12 cellular contexts compared by ENCODE assay signal in genomic region chr11:60389279-60389910, GRCh38. TPM values are rescaled to one million over a fixed set of nuclear protein-coding genes. Genes with fewer than 3 reads are reported as not detected.
DNase-seq lines count a peak whose midpoint lies in the region; ATAC-seq, FAIRE-seq and TF ChIP-seq lines count a peak whose summit lies in the region.
"Had no signal": no experiment of that assay in that cellular context is flagged by ENCODE, and none has a peak within 500 bp of the region (broad histone marks: within the 10 kb centered on the region; RNA-seq: fewer than 3 reads in every experiment).

No MANE protein-coding gene starts in this region.

- no peaks in the 10 kb centered on the region for H3K36me3 ChIP-seq in upper lobe of left lung
- H3K36me3 ChIP-seq: HAP-1, SJSA1 had no signal

- H3K27me3 Mint-ChIP-seq in activated naive CD8-positive, alpha-beta T cell treated with anti-CD3 and anti-CD28 coated beads, Interleukin-2, amount 50 U/mL, for 24 hours = peaks cover 2% of the 10 kb centered on the region
- peaks cover under 1% of the 10 kb centered on the region for H3K27me3 Mint-ChIP-seq in activated naive CD8-positive, alpha-beta T cell treated with anti-CD3 and anti-CD28 coated beads for 36 hours

- TF ChIP-seq POLR2A in upper lobe of left lung (IDR thresholded peaks at IDR 0.05) = peak in 1 of 4 donors; percentile 57

- no peak for FAIRE-seq in RCC 7860 (lab: Jason Lieb, UNC)

- no peak overlapping the region for H3K4me3 Mint-ChIP-seq in activated naive CD8-positive, alpha-beta T cell treated with anti-CD3 and anti-CD28 coated beads, Interleukin-2, amount 50 U/mL, for 24 hours
- H3K4me3 Mint-ChIP-seq in activated naive CD8-positive, alpha-beta T cell treated with anti-CD3 and anti-CD28 coated beads for 36 hours = no peak overlapping the region

- no peak for DNase-seq in activated naive CD8-positive, alpha-beta T cell treated with anti-CD3 and anti-CD28 coated beads, Interleukin-2, amount 50 U/mL, for 24 hours
- no peak for DNase-seq in activated naive CD8-positive, alpha-beta T cell treated with anti-CD3 and anti-CD28 coated beads for 36 hours
- DNase-seq in NOMO-1 treated with dmso at 0.1 percent for 144 hours (lab: John Stamatoyannopoulos, UW; ENCODE audit: unreplicated experiment) (peak; percentile 97), upper lobe of left lung (peak in 1 of 2 donors; percentile 40), RCC 7860 (ENCODE audit: low spot score) (no peak), NCI-H2196 treated with DMSO at 0.1 percent for 48 hours (lab: John Stamatoyannopoulos, UW; ENCODE audit: unreplicated experiment) (no peak), left colon (no peak)

- no peak for TF ChIP-seq EP300 in upper lobe of left lung (IDR thresholded peaks at IDR 0.05)

- peak overlapping the region in 1 of 4 donors; percentile 52 for H3K27ac ChIP-seq in upper lobe of left lung
- H3K27ac ChIP-seq: SJSA1 had no signal

- no peaks in the 10 kb centered on the region for H3K4me1 ChIP-seq in upper lobe of left lung
- H3K4me1 ChIP-seq: HAP-1, SJSA1 had no signal

- H3K9me3 Mint-ChIP-seq in activated naive CD8-positive, alpha-beta T cell treated with anti-CD3 and anti-CD28 coated beads, Interleukin-2, amount 50 U/mL, for 24 hours = no peaks in the 10 kb centered on the region
- H3K9me3 Mint-ChIP-seq in activated naive CD8-positive, alpha-beta T cell treated with anti-CD3 and anti-CD28 coated beads for 36 hours = no peaks in the 10 kb centered on the region

- H3K36me3 Mint-ChIP-seq in activated naive CD8-positive, alpha-beta T cell treated with anti-CD3 and anti-CD28 coated beads, Interleukin-2, amount 50 U/mL, for 24 hours (ENCODE audit: low read depth) = no peaks in the 10 kb centered on the region
- no peaks in the 10 kb centered on the region for H3K36me3 Mint-ChIP-seq in activated naive CD8-positive, alpha-beta T cell treated with anti-CD3 and anti-CD28 coated beads for 36 hours

- WGBS in upper lobe of left lung, 2 donors = 38 to 49% methylated on average over 5 of the region's 5 CpGs

- H3K9me3 ChIP-seq in upper lobe of left lung = no peaks in the 10 kb centered on the region
- H3K9me3 ChIP-seq: HAP-1, SJSA1 had no signal

- no peak overlapping the region for H3K4me3 ChIP-seq in upper lobe of left lung
- H3K4me3 ChIP-seq: HAP-1, SJSA1, skin epidermis had no signal

- no peak for TF ChIP-seq CTCF in upper lobe of left lung (IDR thresholded peaks at IDR 0.05)

- peaks cover 10% of the 10 kb centered on the region for H3K4me1 Mint-ChIP-seq in activated naive CD8-positive, alpha-beta T cell treated with anti-CD3 and anti-CD28 coated beads, Interleukin-2, amount 50 U/mL, for 24 hours
- H3K4me1 Mint-ChIP-seq in activated naive CD8-positive, alpha-beta T cell treated with anti-CD3 and anti-CD28 coated beads for 36 hours = no peaks in the 10 kb centered on the region

- peak overlapping the region; percentile 32 for H3K27ac Mint-ChIP-seq in activated naive CD8-positive, alpha-beta T cell treated with anti-CD3 and anti-CD28 coated beads, Interleukin-2, amount 50 U/mL, for 24 hours
- H3K27ac Mint-ChIP-seq in activated naive CD8-positive, alpha-beta T cell treated with anti-CD3 and anti-CD28 coated beads for 36 hours = no peak overlapping the region

- ATAC-seq in activated naive CD8-positive, alpha-beta T cell treated with anti-CD3 and anti-CD28 coated beads, Interleukin-2, amount 50 U/mL, for 24 hours = no peak
- peak; percentile 67 for ATAC-seq in HG02970 (IDR thresholded peaks at IDR 0.05; ENCODE audit: low FRiP score, unreplicated experiment)
- peak; percentile 74 to 84 for ATAC-seq in upper lobe of left lung (ENCODE audit: low FRiP score in 2 of 2)
- ATAC-seq in left colon = no peak

- intact Hi-C loops in left colon (cut with DNase I, micrococcal nuclease) = no loop called here

- H3K27me3 ChIP-seq in upper lobe of left lung = no peaks in the 10 kb centered on the region
- H3K27me3 ChIP-seq: SJSA1 had no signal

RNA-seq across cellular contexts. Expression of gene MS4A14, which starts 6.9 kb away (rescaled TPM):
- not detected for total RNA-seq in activated naive CD8-positive, alpha-beta T cell treated with anti-CD3 and anti-CD28 coated beads for 36 hours
- 10 to 100 TPM in 3 of 6 donors, 1 to 10 TPM in 3; 4.0 to 35.6 (median 8.6) TPM for total RNA-seq in upper lobe of left lung
- 1 to 10 TPM in 1 of 2 donors, under 1 TPM in 1; 0.40 to 1.7 TPM for total RNA-seq in left colon
- total RNA-seq: A172, SJSA1 had no signal

RNA-seq across cellular contexts. Expression of gene MS4A7, which starts 11.1 kb away (rescaled TPM):
- total RNA-seq in activated naive CD8-positive, alpha-beta T cell treated with anti-CD3 and anti-CD28 coated beads for 36 hours = under 1 TPM in 1 of 2 experiments, not detected in 1; 0.41 TPM
- total RNA-seq in upper lobe of left lung (100 to 1,000 TPM in 5 of 6 donors, 10 to 100 TPM in 1; 90.9 to 216 (median 183) TPM), left colon (10 to 100 TPM in 1 of 2 donors, 1 to 10 TPM in 1; 9.8 to 38.3 TPM)
- total RNA-seq: A172, SJSA1 had no signal

RNA-seq across cellular contexts. Expression of gene MS4A5, which starts 40.0 kb away (rescaled TPM):
- not detected for total RNA-seq in activated naive CD8-positive, alpha-beta T cell treated with anti-CD3 and anti-CD28 coated beads for 36 hours
- total RNA-seq in upper lobe of left lung (not detected), left colon (not detected)
- total RNA-seq: A172, SJSA1 had no signal

Comparison
In these comparisons a context has a peak if more than half of its experiments do, and no peak if none do; other contexts are left out.
1. ATAC-seq: peak in HG02970 (single experiment) and upper lobe of left lung (2 of 2); none in activated naive CD8-positive, alpha-beta T cell treated with anti-CD3 and anti-CD28 coated beads, Interleukin-2, amount 50 U/mL, for 24 hours (single experiment) and left colon (single experiment).
2. RNA of gene MS4A7, which starts 11.1 kb away (total RNA-seq): 90.9 to 216 TPM in upper lobe of left lung and 9.8 to 38.3 TPM in left colon; 0.41 TPM in activated naive CD8-positive, alpha-beta T cell treated with anti-CD3 and anti-CD28 coated beads for 36 hours; every median in the first group is over 4 times any median in the second.